ENCODE assay signal across 20 cellular contexts in genomic region chr3:77281721-77282120, GRCh38.
A peak's percentile ranks its signal among the peaks of the same experiment; 100 is the strongest.
DNase-seq lines count a peak whose midpoint lies in the region; ATAC-seq and TF ChIP-seq lines count a peak whose summit lies in the region.
"Had no signal": no experiment of that assay in that cellular context is flagged by ENCODE, and none has a peak within 500 bp of the region (broad histone marks: within the 10 kb centered on the region; RNA-seq: fewer than 3 reads in every experiment).

No MANE protein-coding gene starts in this region.

- no peaks in the 10 kb centered on the region for H3K36me3 Mint-ChIP-seq in endodermal cell (ENCODE audit: low read depth)
- H3K36me3 Mint-ChIP-seq: activated naive CD4-positive, alpha-beta T cell treated with anti-CD3 and anti-CD28 coated beads, Interleukin-2, amount 50 U/mL, for 24 hours had no signal

- H3K9me3 ChIP-seq in endodermal cell (ENCODE audit: control insufficient read depth, low read length) (no peaks in the 10 kb centered on the region), spleen (peaks cover 0 to under 1% (median 0%) of the 10 kb centered on the region in 8 donors)
- H3K9me3 ChIP-seq: gastroesophageal sphincter, left lung had no signal

- peaks cover 5% of the 10 kb centered on the region for H3K4me1 Mint-ChIP-seq in endodermal cell
- H3K4me1 Mint-ChIP-seq: activated naive CD4-positive, alpha-beta T cell treated with anti-CD3 and anti-CD28 coated beads, Interleukin-2, amount 50 U/mL, for 24 hours; activated T-helper 17 cell treated with anti-CD3 and anti-CD28 coated beads, Interleukin-2, amount 50 U/mL, for 72 hours had no signal

- peak; percentile 26 for DNase-seq in NCI-H2171 treated with DMSO at 0.1 percent for 48 hours (lab: John Stamatoyannopoulos, UW)
- no peak for DNase-seq in NCI-H2171 (lab: John Stamatoyannopoulos, UW)
- DNase-seq in NCI-H748 (lab: John Stamatoyannopoulos, UW; ENCODE audit: unreplicated experiment): peak; percentile 75
- DNase-seq in endodermal cell: peak; percentile 83
- peak; percentile 45 for DNase-seq in spleen
- no peak for DNase-seq in iPS-NIHi11 (ENCODE audit: low spot score)
- DNase-seq: 8988T; activated CD8-positive, alpha-beta T cell treated with anti-CD3 and anti-CD28 coated beads for 36 hours; CD4-positive, alpha-beta T cell; EL; NCI-H1092 treated with DMSO at 0.1 percent for 48 hours; stimulated activated naive CD4-positive, alpha-beta T cell treated with Interleukin-2 at 50 U/mL for 16 hours had no signal

- no peak overlapping the region for H3K4me3 Mint-ChIP-seq in endodermal cell
- H3K4me3 Mint-ChIP-seq: activated CD8-positive, alpha-beta T cell treated with anti-CD3 and anti-CD28 coated beads for 36 hours; activated naive CD4-positive, alpha-beta T cell treated with anti-CD3 and anti-CD28 coated beads, Interleukin-2, amount 50 U/mL, for 24 hours; activated T-helper 17 cell treated with anti-CD3 and anti-CD28 coated beads, Interleukin-2, amount 50 U/mL, for 72 hours; CD4-positive, alpha-beta T cell; dendritic cell treated with granulocyte-macrophage colony-stimulating factor and Interleukin-4, amounts not matched to agents 40 ng/mL and 50 ng/mL, for 4 days had no signal

- no peaks in the 10 kb centered on the region for H3K36me3 ChIP-seq in endodermal cell (ENCODE audit: control insufficient read depth, insufficient read depth, low read length)
- H3K36me3 ChIP-seq in spleen: no peaks in the 10 kb centered on the region
- H3K36me3 ChIP-seq: cardiac muscle cell, gastroesophageal sphincter, left lung had no signal

- peaks cover 2% of the 10 kb centered on the region for H3K9me3 Mint-ChIP-seq in endodermal cell
- H3K9me3 Mint-ChIP-seq: activated naive CD4-positive, alpha-beta T cell treated with anti-CD3 and anti-CD28 coated beads, Interleukin-2, amount 50 U/mL, for 24 hours; dendritic cell treated with granulocyte-macrophage colony-stimulating factor and Interleukin-4, amounts not matched to agents 40 ng/mL and 50 ng/mL, for 4 days had no signal

- H3K4me3 ChIP-seq in endodermal cell (ENCODE audit: low read length) (no peak overlapping the region), spleen (no peak overlapping the region)
- H3K4me3 ChIP-seq: cardiac muscle cell, gastroesophageal sphincter, left lung had no signal

- TF ChIP-seq POLR2A in spleen (IDR thresholded peaks at IDR 0.05): no peak

- H3K4me1 ChIP-seq in endodermal cell (ENCODE audit: control insufficient read depth, insufficient read depth, low read length) (no peaks in the 10 kb centered on the region), spleen (no peaks in the 10 kb centered on the region)
- H3K4me1 ChIP-seq: gastroesophageal sphincter, left lung had no signal

- H3K27me3 ChIP-seq in endodermal cell (ENCODE audit: control insufficient read depth, insufficient read depth, low read length, poor library complexity, severe bottlenecking) (peaks cover 6% of the 10 kb centered on the region), spleen (replicated peaks in 1 of 7) (no peaks in the 10 kb centered on the region)
- H3K27me3 ChIP-seq: cardiac muscle cell, gastroesophageal sphincter, left lung had no signal

- WGBS in endodermal cell (ENCODE audit: insufficient coverage in 1 of 2, insufficient read length in 1 of 2), 2 experiments: 28 to 30% methylated on average over 3 to 7 of the region's 8 CpGs
- 62 to 84% (median 76%) methylated on average over 8 of the region's 8 CpGs for WGBS in spleen, 5 donors

- TF ChIP-seq CTCF in endodermal cell (conservative IDR thresholded peaks at IDR 0.05) (no peak), spleen (IDR thresholded peaks at IDR 0.05 in 8 of 11, conservative IDR thresholded peaks at IDR 0.05 in 3 of 11) (no peak)

- ATAC-seq in HG03457 (IDR thresholded peaks at IDR 0.05; ENCODE audit: unreplicated experiment): no peak
- no peak for ATAC-seq in HG02973 (IDR thresholded peaks at IDR 0.05; ENCODE audit: unreplicated experiment)
- ATAC-seq: activated CD8-positive, alpha-beta T cell treated with anti-CD3 and anti-CD28 coated beads for 36 hours; activated T-helper 17 cell treated with anti-CD3 and anti-CD28 coated beads, Interleukin-2, amount 50 U/mL, for 72 hours; gastroesophageal sphincter; left lung had no signal

- no peak overlapping the region for H3K9ac ChIP-seq in endodermal cell (ENCODE audit: extremely low read depth, low read length, poor library complexity, severe bottlenecking)

- intact Hi-C loops in spleen (cut with DNase I; ENCODE audit: low total_unique reads): no loop called here

- H3K27me3 Mint-ChIP-seq in endodermal cell (ENCODE audit: insufficient read depth): peaks cover 13% of the 10 kb centered on the region
- H3K27me3 Mint-ChIP-seq: activated CD8-positive, alpha-beta T cell treated with anti-CD3 and anti-CD28 coated beads for 36 hours; activated naive CD4-positive, alpha-beta T cell treated with anti-CD3 and anti-CD28 coated beads, Interleukin-2, amount 50 U/mL, for 24 hours; activated T-helper 17 cell treated with anti-CD3 and anti-CD28 coated beads, Interleukin-2, amount 50 U/mL, for 72 hours; CD4-positive, alpha-beta T cell; dendritic cell treated with granulocyte-macrophage colony-stimulating factor and Interleukin-4, amounts not matched to agents 40 ng/mL and 50 ng/mL, for 4 days had no signal

- H3K27ac ChIP-seq in endodermal cell (ENCODE audit: low read depth, low read length): no peak overlapping the region
- no peak overlapping the region for H3K27ac ChIP-seq in spleen
- H3K27ac ChIP-seq: cardiac muscle cell, gastroesophageal sphincter, left lung had no signal

- H3K27ac Mint-ChIP-seq in endodermal cell: no peak overlapping the region
- H3K27ac Mint-ChIP-seq: activated CD8-positive, alpha-beta T cell treated with anti-CD3 and anti-CD28 coated beads for 36 hours; activated naive CD4-positive, alpha-beta T cell treated with anti-CD3 and anti-CD28 coated beads, Interleukin-2, amount 50 U/mL, for 24 hours; activated T-helper 17 cell treated with anti-CD3 and anti-CD28 coated beads, Interleukin-2, amount 50 U/mL, for 72 hours; CD4-positive, alpha-beta T cell; dendritic cell treated with granulocyte-macrophage colony-stimulating factor and Interleukin-4, amounts not matched to agents 40 ng/mL and 50 ng/mL, for 4 days had no signal

Comparison
In these comparisons a context has a peak if more than half of its experiments do, and no peak if none do; other contexts are left out.
1. DNase-seq: peak in NCI-H2171 treated with DMSO at 0.1 percent for 48 hours (single experiment), NCI-H748 (single experiment), endodermal cell (single experiment) and spleen (single experiment); none in NCI-H2171 (single experiment) and iPS-NIHi11 (single experiment).